ENCODE assay signal across 34 cellular contexts in the genomic region with DNA sequence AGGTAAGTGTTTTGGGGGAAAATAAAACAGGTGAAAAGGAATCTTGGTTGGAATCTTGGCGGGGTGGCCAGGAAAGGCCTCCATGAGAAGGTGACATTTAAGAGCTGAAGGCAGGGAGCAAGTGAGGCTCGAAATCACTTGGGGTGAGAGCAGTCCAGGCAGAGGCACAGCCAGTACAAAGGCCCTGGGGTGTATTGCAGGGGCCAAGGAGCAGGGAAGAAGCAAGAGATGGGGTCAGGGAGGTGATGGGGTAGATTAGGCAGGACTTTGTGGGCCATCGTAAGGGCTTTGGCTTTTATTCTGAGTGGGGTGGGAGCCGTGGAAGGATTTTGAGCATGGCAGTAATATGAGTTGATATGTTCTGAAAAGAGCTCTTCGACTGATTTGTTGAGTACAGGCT.
"Had no signal": no experiment of that assay in that cellular context is flagged by ENCODE, and none has a peak within 500 bp of the region (broad histone marks: within the 10 kb centered on the region; RNA-seq: fewer than 3 reads in every experiment).

No MANE protein-coding gene starts in this region.

- H3K27ac Mint-ChIP-seq: activated CD4-positive, alpha-beta memory T cell treated with anti-CD3 and anti-CD28 coated beads, Interleukin-2, amount 10 ng/mL, durations not matched to agents 7 days and 5 days; activated CD4-positive, alpha-beta T cell treated with anti-CD3 and anti-CD28 coated beads, Interleukin-2, amount 10 ng/mL, durations not matched to agents 7 days and 5 days; activated naive CD4-positive, alpha-beta T cell treated with anti-CD3 and anti-CD28 coated beads for 36 hours; activated naive CD4-positive, alpha-beta T cell treated with anti-CD3 and anti-CD28 coated beads, Interleukin-2, amount 50 U/mL, for 24 hours; activated naive CD8-positive, alpha-beta T cell treated with anti-CD3 and anti-CD28 coated beads for 36 hours; activated naive CD8-positive, alpha-beta T cell treated with anti-CD3 and anti-CD28 coated beads, Interleukin-2, amount 50 U/mL, for 24 hours; activated T-cell treated with anti-CD3 and anti-CD28 coated beads, Interleukin-2, amount 50 U/mL, for 24 hours; activated T-cell treated with anti-CD3 and anti-CD28 coated beads, Interleukin-2, amount 50 U/mL, for 72 hours; activated T-helper 17 cell treated with anti-CD3 and anti-CD28 coated beads, Interleukin-2, amount 50 U/mL, for 72 hours; dendritic cell treated with granulocyte-macrophage colony-stimulating factor and Interleukin-4, amounts not matched to agents 40 ng/mL and 50 ng/mL, for 4 days; endodermal cell; WTC11 had no signal

- H3K27me3 ChIP-seq: adrenal gland, body of pancreas, breast epithelium, cardiac muscle cell, colonic mucosa had no signal

- H3K36me3 ChIP-seq: adrenal gland, breast epithelium, cardiac muscle cell, colonic mucosa, gastrocnemius medialis had no signal

- H3K27me3 Mint-ChIP-seq: activated CD4-positive, alpha-beta memory T cell treated with anti-CD3 and anti-CD28 coated beads, Interleukin-2, amount 10 ng/mL, durations not matched to agents 7 days and 5 days; activated CD4-positive, alpha-beta T cell treated with anti-CD3 and anti-CD28 coated beads, Interleukin-2, amount 10 ng/mL, durations not matched to agents 7 days and 5 days; activated naive CD4-positive, alpha-beta T cell treated with anti-CD3 and anti-CD28 coated beads, Interleukin-2, amount 50 U/mL, for 24 hours; activated naive CD8-positive, alpha-beta T cell treated with anti-CD3 and anti-CD28 coated beads, Interleukin-2, amount 50 U/mL, for 24 hours; activated T-cell treated with anti-CD3 and anti-CD28 coated beads, Interleukin-2, amount 50 U/mL, for 24 hours; activated T-helper 17 cell treated with anti-CD3 and anti-CD28 coated beads, Interleukin-2, amount 50 U/mL, for 72 hours had no signal

- H3K4me3 Mint-ChIP-seq: activated CD4-positive, alpha-beta memory T cell treated with anti-CD3 and anti-CD28 coated beads, Interleukin-2, amount 10 ng/mL, durations not matched to agents 7 days and 5 days; activated CD4-positive, alpha-beta T cell treated with anti-CD3 and anti-CD28 coated beads, Interleukin-2, amount 10 ng/mL, durations not matched to agents 7 days and 5 days; activated naive CD4-positive, alpha-beta T cell treated with anti-CD3 and anti-CD28 coated beads for 36 hours; activated naive CD4-positive, alpha-beta T cell treated with anti-CD3 and anti-CD28 coated beads, Interleukin-2, amount 50 U/mL, for 24 hours; activated naive CD8-positive, alpha-beta T cell treated with anti-CD3 and anti-CD28 coated beads for 36 hours; activated naive CD8-positive, alpha-beta T cell treated with anti-CD3 and anti-CD28 coated beads, Interleukin-2, amount 50 U/mL, for 24 hours; activated T-cell treated with anti-CD3 and anti-CD28 coated beads, Interleukin-2, amount 50 U/mL, for 24 hours; activated T-cell treated with anti-CD3 and anti-CD28 coated beads, Interleukin-2, amount 50 U/mL, for 72 hours; activated T-helper 17 cell treated with anti-CD3 and anti-CD28 coated beads, Interleukin-2, amount 50 U/mL, for 72 hours; dendritic cell treated with granulocyte-macrophage colony-stimulating factor and Interleukin-4, amounts not matched to agents 40 ng/mL and 50 ng/mL, for 4 days; endodermal cell; WTC11 had no signal

- H3K27ac ChIP-seq: adrenal gland, body of pancreas, breast epithelium, cardiac muscle cell, colonic mucosa, dorsolateral prefrontal cortex, gastrocnemius medialis, VCaP had no signal

- H3K36me3 Mint-ChIP-seq: activated naive CD8-positive, alpha-beta T cell treated with anti-CD3 and anti-CD28 coated beads for 36 hours had no signal

- DNase-seq: activated CD4-positive, alpha-beta memory T cell treated with anti-CD3 and anti-CD28 coated beads, Interleukin-2, amount 10 ng/mL, durations not matched to agents 7 days and 5 days; activated CD4-positive, alpha-beta T cell treated with anti-CD3 and anti-CD28 coated beads for 1 hour; activated CD4-positive, alpha-beta T cell treated with anti-CD3 and anti-CD28 coated beads for 4 hours; activated CD4-positive, alpha-beta T cell treated with anti-CD3 and anti-CD28 coated beads, Interleukin-2, amount 10 ng/mL, durations not matched to agents 7 days and 5 days; activated CD4-positive, alpha-beta T cell treated with anti-CD3 and anti-CD28 coated beads, Interleukin-2, amount 50 U/mL, for 4 hours; activated CD8-positive, alpha-beta memory T cell treated with anti-CD3 and anti-CD28 coated beads, Interleukin-2, amount 50 U/mL, for 48 hours; activated effector memory CD4-positive, alpha-beta T cell treated with anti-CD3 and anti-CD28 coated beads, Interleukin-2, amount 50 U/mL, for 16 hours; activated naive CD4-positive, alpha-beta T cell treated with anti-CD3 and anti-CD28 coated beads for 36 hours; activated naive CD8-positive, alpha-beta T cell treated with anti-CD3 and anti-CD28 coated beads for 36 hours; activated naive CD8-positive, alpha-beta T cell treated with anti-CD3 and anti-CD28 coated beads, Interleukin-2, amount 50 U/mL, for 24 hours; activated T-cell treated with anti-CD3 and anti-CD28 coated beads for 4 hours; activated T-cell treated with anti-CD3 and anti-CD28 coated beads, Interleukin-2, amount 50 U/mL, for 24 hours; activated T-cell treated with anti-CD3 and anti-CD28 coated beads, Interleukin-2, amount 50 U/mL, for 72 hours; adrenal gland; amygdala; aorta; body of pancreas; central memory CD4-positive, alpha-beta T cell; cerebellar nuclear complex; colonic mucosa; dorsolateral prefrontal cortex; effector memory CD4-positive, alpha-beta T cell; endodermal cell; foreskin fibroblast; gastrocnemius medialis; glutamatergic neuron; T-helper 2 cell had no signal

- H3K4me1 Mint-ChIP-seq: endodermal cell had no signal

- H3K4me1 ChIP-seq: adrenal gland, breast epithelium, colonic mucosa, gastrocnemius medialis had no signal

- H3K4me3 ChIP-seq: adrenal gland, body of pancreas, breast epithelium, cardiac muscle cell, colonic mucosa, dorsolateral prefrontal cortex, gastrocnemius medialis had no signal

- H3K9me3 ChIP-seq: adrenal gland, colonic mucosa had no signal
